Comparison of ENCODE assay signal across 29 cellular contexts in genomic region chr3:170162052-170162451, GRCh38. TPM values are rescaled to one million over a fixed set of nuclear protein-coding genes. Genes with fewer than 3 reads are reported as not detected.
DNase-seq lines count a peak whose midpoint lies in the region; ATAC-seq, FAIRE-seq and TF ChIP-seq lines count a peak whose summit lies in the region.
"Had no signal": no experiment of that assay in that cellular context is flagged by ENCODE, and none has a peak within 500 bp of the region (broad histone marks: within the 10 kb centered on the region; RNA-seq: fewer than 3 reads in every experiment).

No MANE protein-coding gene starts in this region.

- no peak for TF ChIP-seq CTCF in bronchial epithelial cell (IDR thresholded peaks at IDR 0.05; ENCODE audit: insufficient read depth, low read length, severe bottlenecking)

- H3K36me3 ChIP-seq in bronchial epithelial cell (ENCODE audit: control insufficient read depth, insufficient read depth, low read length) = peaks cover 1% of the 10 kb centered on the region

- H3K9me3 Mint-ChIP-seq in activated T-cell treated with anti-CD3 and anti-CD28 coated beads, Interleukin-2, amount 50 U/mL, for 4 hours = no peaks in the 10 kb centered on the region
- H3K9me3 Mint-ChIP-seq in IgD-negative memory B cell = peaks cover 0 to 3% (median 0%) of the 10 kb centered on the region in 3 donors
- no peaks in the 10 kb centered on the region for H3K9me3 Mint-ChIP-seq in stimulated activated effector memory CD8-positive, alpha-beta T cell treated with anti-CD3 and anti-CD28 coated beads, Interleukin-12 subunit alpha, Interleukin-12 subunit beta, amount 100 ng/mL, for 72 hours

- H3K27me3 ChIP-seq in bronchial epithelial cell (ENCODE audit: control insufficient read depth, insufficient read depth, low read length) = no peaks in the 10 kb centered on the region
- H3K27me3 ChIP-seq: BLaER1 treated with 17β-estradiol and CSF1 and Interleukin-3, amounts not matched to agents 10 nM and 100 nM; cardiac muscle cell; pancreas; right atrium auricular region; stomach; tibial artery had no signal

- no peak overlapping the region for H3K4me3 ChIP-seq in bronchial epithelial cell (ENCODE audit: low read depth, low read length)
- H3K4me3 ChIP-seq: BLaER1 treated with 17β-estradiol and CSF1 and Interleukin-3, amounts not matched to agents 10 nM and 100 nM; cardiac muscle cell; left ventricle myocardium inferior; pancreas; right atrium auricular region; stomach; tibial artery had no signal

- no peak overlapping the region for H3K4me3 Mint-ChIP-seq in activated T-cell treated with anti-CD3 and anti-CD28 coated beads, Interleukin-2, amount 50 U/mL, for 4 hours
- H3K4me3 Mint-ChIP-seq in IgD-negative memory B cell = no peak overlapping the region
- H3K4me3 Mint-ChIP-seq in stimulated activated effector memory CD8-positive, alpha-beta T cell treated with anti-CD3 and anti-CD28 coated beads, Interleukin-12 subunit alpha, Interleukin-12 subunit beta, amount 100 ng/mL, for 72 hours = no peak overlapping the region
- H3K4me3 Mint-ChIP-seq: nephron progenitor cell had no signal

- no peak for FAIRE-seq in bronchial epithelial cell (lab: Jason Lieb, UNC)
- FAIRE-seq: endometrium, pancreas had no signal

- H3K27ac Mint-ChIP-seq in IgD-negative memory B cell = peak overlapping the region; percentile 7 to 89 (median 17)
- H3K27ac Mint-ChIP-seq in stimulated activated effector memory CD8-positive, alpha-beta T cell treated with anti-CD3 and anti-CD28 coated beads, Interleukin-12 subunit alpha, Interleukin-12 subunit beta, amount 100 ng/mL, for 72 hours = peak overlapping the region; percentile 41
- H3K27ac Mint-ChIP-seq: nephron progenitor cell had no signal

- peak; percentile 69 to 88 for ATAC-seq in activated T-cell treated with anti-CD3 and anti-CD28 coated beads, Interleukin-2, amount 50 U/mL, for 4 hours
- ATAC-seq in stimulated activated effector memory CD8-positive, alpha-beta T cell treated with anti-CD3 and anti-CD28 coated beads, Interleukin-12 subunit alpha, Interleukin-12 subunit beta, amount 100 ng/mL, for 72 hours = peak; percentile 99
- ATAC-seq in GM21529 (IDR thresholded peaks at IDR 0.05; ENCODE audit: unreplicated experiment) (no peak), HG02885 (IDR thresholded peaks at IDR 0.05; ENCODE audit: poor library complexity, unreplicated experiment) (no peak)
- ATAC-seq: HCT116, pancreas had no signal

- H3K27me3 Mint-ChIP-seq in activated T-cell treated with anti-CD3 and anti-CD28 coated beads, Interleukin-2, amount 50 U/mL, for 4 hours (ENCODE audit: low read depth) = no peaks in the 10 kb centered on the region
- no peaks in the 10 kb centered on the region for H3K27me3 Mint-ChIP-seq in IgD-negative memory B cell

- H3K4me1 Mint-ChIP-seq in activated T-cell treated with anti-CD3 and anti-CD28 coated beads, Interleukin-2, amount 50 U/mL, for 4 hours (ENCODE audit: low read depth) = peaks cover 59% of the 10 kb centered on the region
- H3K4me1 Mint-ChIP-seq in IgD-negative memory B cell = peaks cover 30 to 47% (median 46%) of the 10 kb centered on the region in 3 donors
- peaks cover 53% of the 10 kb centered on the region for H3K4me1 Mint-ChIP-seq in stimulated activated effector memory CD8-positive, alpha-beta T cell treated with anti-CD3 and anti-CD28 coated beads, Interleukin-12 subunit alpha, Interleukin-12 subunit beta, amount 100 ng/mL, for 72 hours
- H3K4me1 Mint-ChIP-seq: nephron progenitor cell had no signal

- peaks cover 44% of the 10 kb centered on the region for H3K36me3 Mint-ChIP-seq in activated T-cell treated with anti-CD3 and anti-CD28 coated beads, Interleukin-2, amount 50 U/mL, for 4 hours (ENCODE audit: insufficient read depth)
- peaks cover 33% of the 10 kb centered on the region for H3K36me3 Mint-ChIP-seq in IgD-negative memory B cell
- peaks cover 99% of the 10 kb centered on the region for H3K36me3 Mint-ChIP-seq in stimulated activated effector memory CD8-positive, alpha-beta T cell treated with anti-CD3 and anti-CD28 coated beads, Interleukin-12 subunit alpha, Interleukin-12 subunit beta, amount 100 ng/mL, for 72 hours

- no peak for DNase-seq in activated T-cell treated with anti-CD3 and anti-CD28 coated beads, Interleukin-2, amount 50 U/mL, for 4 hours
- no peak for DNase-seq in activated T-cell treated with anti-CD3 and anti-CD28 coated beads, Interleukin-2, amount 50 U/mL, for 48 hours
- DNase-seq in bronchial epithelial cell (ENCODE audit: low read depth) (peak; percentile 37), NCI-H1436 treated with DMSO at 0.1 percent for 48 hours (lab: John Stamatoyannopoulos, UW) (no peak)
- no peak for DNase-seq in stimulated activated effector memory CD8-positive, alpha-beta T cell treated with anti-CD3 and anti-CD28 coated beads, Interleukin-12 subunit alpha, Interleukin-12 subunit beta, amount 100 ng/mL, for 72 hours (ENCODE audit: low spot score in 2 of 2)
- DNase-seq: activated CD8-positive, alpha-beta memory T cell treated with anti-CD3 and anti-CD28 coated beads for 24 hours; activated effector memory CD4-positive, alpha-beta T cell treated with Interleukin-2 at 50 U/mL for 16 hours; hypothalamus; Kasumi-1; left ventricle myocardium inferior; NCI-H2029 treated with DMSO at 0.1 percent for 48 hours; NCI-H2227 treated with DMSO at 0.1 percent for 48 hours; NCI-H69; nephron progenitor cell; pancreas; RPMI8226; stimulated activated CD4-positive, alpha-beta T cell treated with anti-CD3 and anti-CD28 coated beads, Interleukin-12 subunit alpha, Interleukin-12 subunit beta, amount 100 ng/mL, for 4 hours; stimulated activated CD4-positive, alpha-beta T cell treated with anti-CD3 and anti-CD28 coated beads, Interleukin-4, amount 100 ng/mL, for 4 hours; stomach; T-helper 2 cell; tibial artery had no signal

RNA-seq across cellular contexts. Expression of gene PHC3, which starts 19.5 kb away (rescaled TPM):
- 10 to 100 TPM; 48.5 to 48.7 (median 48.5) TPM for total RNA-seq in activated T-cell treated with anti-CD3 and anti-CD28 coated beads, Interleukin-2, amount 50 U/mL, for 4 hours
- 81.2 TPM for polyA plus RNA-seq in IgD-negative memory B cell
- total RNA-seq in bronchial epithelial cell = 13.7 TPM in 2 replicates

Comparison
In these comparisons a context has a peak if more than half of its experiments do, and no peak if none do; other contexts are left out.
1. ATAC-seq: peak in activated T-cell treated with anti-CD3 and anti-CD28 coated beads, Interleukin-2, amount 50 U/mL, for 4 hours (2 of 2) and stimulated activated effector memory CD8-positive, alpha-beta T cell treated with anti-CD3 and anti-CD28 coated beads, Interleukin-12 subunit alpha, Interleukin-12 subunit beta, amount 100 ng/mL, for 72 hours (single experiment); none in GM21529 (single experiment) and HG02885 (single experiment).